In the genomic region with DNA sequence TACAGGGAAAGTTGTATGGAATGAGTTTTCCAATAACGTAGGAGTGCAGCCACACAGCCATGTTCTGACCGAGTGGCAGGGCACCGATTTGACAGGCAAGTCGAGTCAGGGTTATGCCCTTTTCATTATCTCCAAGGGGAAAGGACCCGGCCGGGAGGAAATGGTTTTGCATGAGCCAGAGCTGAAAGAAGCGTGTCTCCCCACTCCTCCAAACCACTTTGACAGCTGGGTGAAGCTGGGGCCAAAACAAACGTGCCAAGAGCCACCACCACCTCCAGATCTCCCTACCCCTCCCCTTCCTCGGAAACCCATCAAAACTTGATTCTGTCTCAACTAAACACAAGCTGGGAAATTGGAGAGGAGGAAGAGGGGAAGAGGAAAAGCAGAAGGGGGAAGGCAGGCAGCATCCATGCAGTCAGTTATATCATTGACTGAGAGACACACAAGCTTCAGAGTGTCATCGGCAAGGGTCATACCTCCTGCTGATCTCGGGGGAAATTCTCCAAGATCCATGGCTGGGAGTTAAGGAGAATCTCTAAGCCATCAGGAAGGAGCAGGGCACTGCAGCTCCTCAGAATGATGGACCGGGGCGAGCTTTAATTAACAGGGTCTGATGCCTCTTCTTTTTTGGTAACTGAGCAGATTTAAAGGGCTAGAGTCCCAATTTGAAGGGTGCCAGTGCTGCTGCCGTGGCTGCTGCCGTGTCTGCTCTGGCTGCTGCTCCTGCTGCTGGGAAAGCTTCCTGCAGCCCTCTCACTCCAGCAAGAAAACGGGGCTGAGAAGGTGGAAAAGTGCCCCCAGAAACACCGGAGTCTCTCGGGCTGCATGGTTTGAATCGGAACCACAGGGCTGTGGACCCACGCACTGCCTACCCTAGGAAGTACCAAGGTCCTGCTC, we compare ENCODE assay signal across 26 cellular contexts. TPM values are rescaled to one million over a fixed set of nuclear protein-coding genes. Genes with fewer than 3 reads are reported as not detected.
DNase-seq lines count a peak whose midpoint lies in the region; ATAC-seq and TF ChIP-seq lines count a peak whose summit lies in the region.
"Had no signal": no experiment of that assay in that cellular context is flagged by ENCODE, and none has a peak within 500 bp of the region (broad histone marks: within the 10 kb centered on the region; RNA-seq: fewer than 3 reads in every experiment).

No MANE protein-coding gene starts in this region.

- H3K27me3 Mint-ChIP-seq in MCF 10A (ENCODE audit: insufficient read depth, unreplicated experiment) = peaks cover 57% of the 10 kb centered on the region
- H3K27me3 Mint-ChIP-seq in nephron progenitor cell (ENCODE audit: low read depth, poor library complexity) = peaks cover 36% of the 10 kb centered on the region

- no peaks in the 10 kb centered on the region for H3K79me2 ChIP-seq in mammary epithelial cell (ENCODE audit: insufficient read depth, low read length)

- H3K4me1 Mint-ChIP-seq in MCF 10A (ENCODE audit: insufficient read depth, unreplicated experiment) (peaks cover 11% of the 10 kb centered on the region), nephron progenitor cell (peaks cover 49% of the 10 kb centered on the region)
- H3K4me1 Mint-ChIP-seq: naive thymus-derived CD8-positive, alpha-beta T cell had no signal

- H3K36me3 ChIP-seq in mammary epithelial cell (ENCODE audit: insufficient read depth, low read length) = no peaks in the 10 kb centered on the region
- H3K36me3 ChIP-seq: adrenal gland, breast epithelium, thyroid gland had no signal

- POLR2A ChIA-PET in MCF 10A (lab: Yijun Ruan, JAX) = no interaction called here

- no peaks in the 10 kb centered on the region for H3K36me3 Mint-ChIP-seq in MCF 10A (ENCODE audit: insufficient read depth, unreplicated experiment)
- H3K36me3 Mint-ChIP-seq in nephron progenitor cell (ENCODE audit: low read depth) = no peaks in the 10 kb centered on the region
- H3K36me3 Mint-ChIP-seq: naive thymus-derived CD8-positive, alpha-beta T cell; WTC11 had no signal

- H3K9me3 Mint-ChIP-seq in MCF 10A (ENCODE audit: unreplicated experiment) = peaks cover 7% of the 10 kb centered on the region
- H3K9me3 Mint-ChIP-seq in nephron progenitor cell = no peaks in the 10 kb centered on the region
- H3K9me3 Mint-ChIP-seq: WTC11 had no signal

- no peak overlapping the region for H3K9ac ChIP-seq in mammary epithelial cell (ENCODE audit: insufficient read depth, low read length)

- BruUV-seq in MCF 10A (replicated peaks; lab: Mats Ljungman, UMichigan) (no TSS peak), mammary epithelial cell (replicated peaks; lab: Mats Ljungman, UMichigan) (no TSS peak)

- no peak overlapping the region for H3K4me2 ChIP-seq in mammary epithelial cell (ENCODE audit: insufficient read depth, low read depth, low read length)

- TF ChIP-seq CTCF in MCF 10A (IDR thresholded peaks at IDR 0.05; ENCODE audit: unreplicated experiment) (no peak), mammary epithelial cell (conservative IDR thresholded peaks at IDR 0.05 in 1 of 2, IDR thresholded peaks at IDR 0.05 in 1 of 2; ENCODE audit: extremely low read depth in 1 of 2, insufficient read depth in 1 of 2, low read depth in 1 of 2, low read length in 2 of 2) (no peak), nephron progenitor cell (IDR thresholded peaks at IDR 0.05) (no peak)

- no peak overlapping the region for H2AFZ ChIP-seq in mammary epithelial cell (ENCODE audit: low read depth, low read length)

- H3K27ac Mint-ChIP-seq in MCF 10A (ENCODE audit: low read depth, unreplicated experiment) = no peak overlapping the region
- H3K27ac Mint-ChIP-seq in nephron progenitor cell = no peak overlapping the region
- H3K27ac Mint-ChIP-seq: dendritic cell treated with granulocyte-macrophage colony-stimulating factor and Interleukin-4, amounts not matched to agents 40 ng/mL and 50 ng/mL, for 4 days; naive thymus-derived CD8-positive, alpha-beta T cell; WTC11 had no signal

- no peaks in the 10 kb centered on the region for H4K20me1 ChIP-seq in mammary epithelial cell (ENCODE audit: insufficient read depth, low read length)

- intact Hi-C loops in MCF 10A (cut with micrococcal nuclease) = no loop called here
- intact Hi-C loops in mammary epithelial cell (cut with micrococcal nuclease) = no loop called here

- CTCF ChIA-PET in MCF 10A (lab: Yijun Ruan, JAX) (interaction anchor here (0.6 to 0.8 kb wide), 2 partner anchors 46 to 440 kb away, joined by 4 to 7 read pairs; no protein-coding TSS in a partner anchor), mammary epithelial cell (lab: Charles Lee; ENCODE audit: low non-redundant PET) (no interaction called here)

- H3K4me1 ChIP-seq in mammary epithelial cell (ENCODE audit: insufficient read depth, low read length) = no peaks in the 10 kb centered on the region
- H3K4me1 ChIP-seq: adrenal gland, breast epithelium, Caco-2, thyroid gland had no signal

- H3K27ac ChIP-seq in mammary epithelial cell (ENCODE audit: insufficient read depth, low read depth, low read length) = no peak overlapping the region
- H3K27ac ChIP-seq: adrenal gland, breast epithelium, SK-N-MC, thyroid gland had no signal

- ATAC-seq in GM21529 (IDR thresholded peaks at IDR 0.05; ENCODE audit: unreplicated experiment) (no peak), HG03342 (IDR thresholded peaks at IDR 0.05; ENCODE audit: unreplicated experiment) (no peak)
- ATAC-seq: naive thymus-derived CD8-positive, alpha-beta T cell; stimulated activated naive CD8-positive, alpha-beta T cell treated with anti-CD3 and anti-CD28 coated beads, Interleukin-15, Interleukin-2, amounts not matched to agents 100 U/mL and 50 U/mL, for 24 hours; WTC11 had no signal

- 34% methylated on average over 13 of the region's 20 CpGs for WGBS in mammary epithelial cell (ENCODE audit: low coverage, missing lambda C conversion rate)

- peak overlapping the region; percentile 33 for H3K4me3 Mint-ChIP-seq in MCF 10A (ENCODE audit: unreplicated experiment)
- peak overlapping the region; percentile 28 for H3K4me3 Mint-ChIP-seq in nephron progenitor cell
- H3K4me3 Mint-ChIP-seq: dendritic cell treated with granulocyte-macrophage colony-stimulating factor and Interleukin-4, amounts not matched to agents 40 ng/mL and 50 ng/mL, for 4 days; naive thymus-derived CD8-positive, alpha-beta T cell; WTC11 had no signal

- H3K4me3 ChIP-seq in mammary epithelial cell (replicated peaks in 1 of 3; ENCODE audit: insufficient read depth in 1 of 3, low read depth in 2 of 3, low read length in 3 of 3) = no peak overlapping the region
- H3K4me3 ChIP-seq: adrenal gland, breast epithelium, SK-N-MC, thyroid gland had no signal

- in situ Hi-C loops in mammary epithelial cell (cut with MboI; ENCODE audit: low sequenced_read_pairs in 2 of 2) = no loop called here

- dilution Hi-C loops in mammary epithelial cell (cut with HindIII; ENCODE audit: low sequenced_read_pairs) = no loop called here

- no peaks in the 10 kb centered on the region for H3K27me3 ChIP-seq in mammary epithelial cell (ENCODE audit: insufficient read depth, low read length)
- H3K27me3 ChIP-seq: adrenal gland, thyroid gland had no signal

- DNase-seq in MCF 10A (ENCODE audit: unreplicated experiment) (no peak), mammary epithelial cell (no peak), cerebellar cortex (ENCODE audit: low spot score) (peak; percentile 79), nephron progenitor cell (no peak), hippocampal formation (lab: John Stamatoyannopoulos, UW) (no peak), GOT3 (lab: John Stamatoyannopoulos, UW) (no peak)
- DNase-seq: activated CD8-positive, alpha-beta memory T cell treated with anti-CD3 and anti-CD28 coated beads, Interleukin-2, amount 50 U/mL, for 48 hours; activated effector memory CD4-positive, alpha-beta T cell treated with anti-CD3 and anti-CD28 coated beads, Interleukin-2, amount 50 U/mL, for 16 hours; adrenal gland; Caco-2; mesenchymal stem cell; naive thymus-derived CD8-positive, alpha-beta T cell; NCI-H1092 treated with DMSO at 0.1 percent for 48 hours; NCI-H2029; small intestine; stimulated activated CD4-positive, alpha-beta T cell treated with anti-CD3 and anti-CD28 coated beads, Interleukin-4, amount 100 ng/mL, for 1 hour; stimulated activated naive CD8-positive, alpha-beta T cell treated with anti-CD3 and anti-CD28 coated beads, Interleukin-15, Interleukin-2, amounts not matched to agents 100 U/mL and 50 U/mL, for 24 hours; thyroid gland had no signal

- H3K9me3 ChIP-seq in mammary epithelial cell (replicated peaks; ENCODE audit: insufficient read depth, low read length) = peaks cover 20% of the 10 kb centered on the region
- H3K9me3 ChIP-seq: adrenal gland, breast epithelium, Caco-2, thyroid gland had no signal

RNA-seq across cellular contexts. Expression of a gene that starts 34.7 kb away (rescaled TPM):
- total RNA-seq in MCF 10A (2022) (not detected in 2 replicates), mammary epithelial cell (not detected)
- polyA plus RNA-seq in mammary epithelial cell = not detected
- not detected for polyA minus RNA-seq in mammary epithelial cell
- total RNA-seq: A172; Caco-2; naive thymus-derived CD8-positive, alpha-beta T cell had no signal
- polyA plus RNA-seq: BJ had no signal
